20 cellular contexts compared by ENCODE assay signal in the genomic region with DNA sequence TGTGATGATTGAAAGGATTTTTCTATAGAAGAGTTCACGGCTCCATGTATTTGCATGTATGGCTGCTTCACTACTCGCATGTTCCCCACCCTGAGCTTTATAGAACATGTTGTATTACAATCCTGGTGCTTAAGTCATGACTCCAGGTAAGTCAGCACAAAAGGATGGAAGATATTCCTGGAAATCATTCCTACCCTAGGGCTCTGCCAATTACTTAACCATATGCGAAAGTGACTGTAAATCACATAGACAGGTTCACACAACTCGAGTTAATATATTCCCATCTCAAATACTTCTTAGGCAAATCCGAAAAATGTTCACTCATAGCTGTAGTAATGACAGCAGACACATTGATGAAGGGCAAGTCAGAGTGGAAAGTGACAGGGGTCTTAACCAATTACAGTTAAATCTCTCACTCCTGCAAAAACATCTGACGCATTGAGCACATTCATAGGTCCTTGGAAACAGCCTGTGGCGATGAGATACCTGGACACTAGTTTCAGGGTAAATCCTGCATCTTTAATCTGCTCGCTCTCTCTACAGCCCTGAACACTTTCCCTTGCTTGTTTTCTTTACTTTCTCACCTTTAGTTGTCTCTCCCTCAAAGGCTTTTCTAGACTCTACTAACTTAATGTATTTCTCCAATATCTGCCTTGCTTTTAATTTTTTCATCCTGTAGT. TPM values are rescaled to one million over a fixed set of nuclear protein-coding genes. Genes with fewer than 3 reads are reported as not detected.
DNase-seq lines count a peak whose midpoint lies in the region; ATAC-seq and TF ChIP-seq lines count a peak whose summit lies in the region.
"Had no signal": no experiment of that assay in that cellular context is flagged by ENCODE, and none has a peak within 500 bp of the region (broad histone marks: within the 10 kb centered on the region; RNA-seq: fewer than 3 reads in every experiment).

No MANE protein-coding gene starts in this region.

- H3K27me3 ChIP-seq in foreskin keratinocyte = no peaks in the 10 kb centered on the region
- H3K27me3 ChIP-seq in parathyroid adenoma (ENCODE audit: control insufficient read depth, insufficient read depth, low read length) = no peaks in the 10 kb centered on the region

- H3K36me3 ChIP-seq in parathyroid adenoma (ENCODE audit: control insufficient read depth, insufficient read depth, low read length) = no peaks in the 10 kb centered on the region

- no peak overlapping the region for H3K9ac ChIP-seq in parathyroid adenoma

- BruUV-seq in Calu3 (replicated peaks; lab: Mats Ljungman, UMichigan) = no TSS peak

- TF ChIP-seq CTCF in Calu3 (IDR thresholded peaks at IDR 0.05; ENCODE audit: unreplicated experiment) (no peak), foreskin keratinocyte (conservative IDR thresholded peaks at IDR 0.05) (no peak), parathyroid adenoma (IDR thresholded peaks at IDR 0.05) (no peak), GM10248 (IDR thresholded peaks at IDR 0.05; ENCODE audit: control extremely low read depth, extremely low read depth, low read depth, missing control alignments) (no peak)

- H3K4me3 Mint-ChIP-seq in Calu3 (ENCODE audit: low read depth, unreplicated experiment) = no peak overlapping the region
- H3K4me3 Mint-ChIP-seq: CD4-positive, alpha-beta T cell; GM23338 had no signal

- no peaks in the 10 kb centered on the region for H3K9me3 Mint-ChIP-seq in Calu3 (ENCODE audit: low read depth, unreplicated experiment)
- H3K9me3 Mint-ChIP-seq: CD4-positive, alpha-beta T cell; GM23338 had no signal

- intact Hi-C loops in Calu3 (cut with micrococcal nuclease; ENCODE audit: unreplicated experiment) = no loop called here

- DNase-seq in Calu3 = no peak
- DNase-seq in NCI-H1048 (lab: John Stamatoyannopoulos, UW) = peak; percentile 85
- DNase-seq in foreskin keratinocyte = peak in 1 of 2 donors; percentile 56
- no peak for DNase-seq in NK-92 treated with Interleukin-12 subunit alpha and Interleukin-12 subunit beta, amount 100 ng/mL, for 24 hours (lab: John Stamatoyannopoulos, UW)
- DNase-seq in GM10248 (ENCODE audit: extremely low spot score) = no peak
- no peak for DNase-seq in stimulated activated CD4-positive, alpha-beta T cell treated with anti-CD3 and anti-CD28 coated beads, Interleukin-2, amount 100 ng/mL, for 48 hours
- no peak for DNase-seq in NCI-H2107 (lab: John Stamatoyannopoulos, UW)
- DNase-seq: AML-193; Caco-2; CD4-positive, alpha-beta T cell; DMS79 treated with DMSO at 0.1 percent for 48 hours; GF-D8; HCEC 1CT; IMR-90; KBM-7 had no signal

- H3K27me3 Mint-ChIP-seq in Calu3 (ENCODE audit: unreplicated experiment) = no peaks in the 10 kb centered on the region
- H3K27me3 Mint-ChIP-seq: CD4-positive, alpha-beta T cell had no signal

- POLR2A ChIA-PET in GM10248 (lab: Yijun Ruan, JAX) = no interaction called here

- H3K4me3 ChIP-seq in parathyroid adenoma (ENCODE audit: low read depth, low read length) = peak overlapping the region; percentile 35
- H3K4me3 ChIP-seq: A549, GM23338 had no signal

- H3K4me2 ChIP-seq in parathyroid adenoma (ENCODE audit: low read length) = peak overlapping the region; percentile 5
- H3K4me2 ChIP-seq: A549, GM23338 had no signal

- H3K4me1 ChIP-seq in foreskin keratinocyte (peaks cover 21% of the 10 kb centered on the region), parathyroid adenoma (peaks cover 41% of the 10 kb centered on the region)
- H3K4me1 ChIP-seq: Caco-2 had no signal

- H3K4me1 Mint-ChIP-seq in Calu3 (ENCODE audit: low read depth, unreplicated experiment) = peaks cover 14% of the 10 kb centered on the region

- H3K9me3 ChIP-seq in parathyroid adenoma (ENCODE audit: control insufficient read depth, low read length) = no peaks in the 10 kb centered on the region
- H3K9me3 ChIP-seq: A549, Caco-2 had no signal

- H3K36me3 Mint-ChIP-seq in Calu3 (ENCODE audit: insufficient read depth, unreplicated experiment) = peaks cover 8% of the 10 kb centered on the region

- H3K27ac ChIP-seq in foreskin keratinocyte = peak overlapping the region; percentile 12
- peak overlapping the region; percentile 81 for H3K27ac ChIP-seq in parathyroid adenoma
- H3K27ac ChIP-seq: 22Rv1, A549, C4-2B had no signal

- peak; percentile 49 for ATAC-seq in foreskin keratinocyte
- ATAC-seq: A549, GM23338 had no signal

- CTCF ChIA-PET in Calu3 (lab: Charles Lee) (no interaction called here), GM10248 (lab: Yijun Ruan, JAX) (interaction anchor here (1.6 kb wide), 1 partner anchor 22 kb away, joined by 3 read pairs; no protein-coding TSS in a partner anchor)

- H3K79me2 ChIP-seq in parathyroid adenoma = peaks cover 11% of the 10 kb centered on the region

- H2AFZ ChIP-seq in parathyroid adenoma = no peak overlapping the region
- H2AFZ ChIP-seq: GM23338 had no signal

- H3K27ac Mint-ChIP-seq in Calu3 (ENCODE audit: unreplicated experiment) = peak overlapping the region; percentile 11
- H3K27ac Mint-ChIP-seq: CD4-positive, alpha-beta T cell; GM23338 had no signal

RNA-seq across cellular contexts. Expression of gene RNF217, which starts 35.1 kb away (rescaled TPM):
- total RNA-seq in Calu3 (2022) (15.4 and 16.4 TPM in 2 replicates), foreskin keratinocyte (24.9 and 37.4 TPM in 2 replicates)
- polyA plus RNA-seq in foreskin keratinocyte = 5.8 and 6.2 TPM in 2 replicates
